Comparison of ENCODE assay signal across 1 cellular context in genomic region chr1:235093685-235094592, GRCh38.
TF ChIP-seq lines count a peak whose summit lies in the region.

No MANE protein-coding gene starts in this region.

TF ChIP-seq in HepG2, 621 proteins besides CTCF, POLR2A, EP300 and RAD21 (continued from another document and continues in another):
- TF ChIP-seq, protein P1, sequence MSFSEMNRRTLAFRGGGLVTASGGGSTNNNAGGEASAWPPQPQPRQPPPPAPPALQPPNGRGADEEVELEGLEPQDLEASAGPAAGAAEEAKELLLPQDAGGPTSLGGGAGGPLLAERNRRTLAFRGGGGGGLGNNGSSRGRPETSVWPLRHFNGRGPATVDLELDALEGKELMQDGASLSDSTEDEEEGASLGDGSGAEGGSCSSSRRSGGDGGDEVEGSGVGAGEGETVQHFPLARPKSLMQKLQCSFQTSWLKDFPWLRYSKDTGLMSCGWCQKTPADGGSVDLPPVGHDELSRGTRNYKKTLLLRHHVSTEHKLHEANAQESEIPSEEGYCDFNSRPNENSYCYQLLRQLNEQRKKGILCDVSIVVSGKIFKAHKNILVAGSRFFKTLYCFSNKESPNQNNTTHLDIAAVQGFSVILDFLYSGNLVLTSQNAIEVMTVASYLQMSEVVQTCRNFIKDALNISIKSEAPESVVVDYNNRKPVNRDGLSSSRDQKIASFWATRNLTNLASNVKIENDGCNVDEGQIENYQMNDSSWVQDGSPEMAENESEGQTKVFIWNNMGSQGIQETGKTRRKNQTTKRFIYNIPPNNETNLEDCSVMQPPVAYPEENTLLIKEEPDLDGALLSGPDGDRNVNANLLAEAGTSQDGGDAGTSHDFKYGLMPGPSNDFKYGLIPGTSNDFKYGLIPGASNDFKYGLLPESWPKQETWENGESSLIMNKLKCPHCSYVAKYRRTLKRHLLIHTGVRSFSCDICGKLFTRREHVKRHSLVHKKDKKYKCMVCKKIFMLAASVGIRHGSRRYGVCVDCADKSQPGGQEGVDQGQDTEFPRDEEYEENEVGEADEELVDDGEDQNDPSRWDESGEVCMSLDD (CRISPR knock-in tag; IDR thresholded peaks at IDR 0.05; ENCODE audit: borderline replicate concordance) = no peak
- TF ChIP-seq REST (IDR thresholded peaks at IDR 0.05; ENCODE audit: borderline replicate concordance in 1 of 2, low read depth in 1 of 2, low read length in 2 of 2) (no peak), BRD4 (CRISPR knock-in tag; IDR thresholded peaks at IDR 0.05) (no peak), ZNF784 (CRISPR knock-in tag; IDR thresholded peaks at IDR 0.05; ENCODE audit: borderline replicate concordance) (no peak), CC2D1A (CRISPR knock-in tag; IDR thresholded peaks at IDR 0.05) (no peak), PPARG (CRISPR knock-in tag; conservative IDR thresholded peaks at IDR 0.05) (no peak), ZNF234 (CRISPR knock-in tag; conservative IDR thresholded peaks at IDR 0.05) (no peak), ZNF460 (CRISPR knock-in tag; IDR thresholded peaks at IDR 0.05; ENCODE audit: borderline replicate concordance) (no peak), NONO (IDR thresholded peaks at IDR 0.05) (no peak), NONO (CRISPR knock-in tag; conservative IDR thresholded peaks at IDR 0.05) (0 out of 2 replicates have a peak, but pooled peaks have one; percentile 26), IRF1 (CRISPR knock-in tag; IDR thresholded peaks at IDR 0.05; ENCODE audit: low read depth) (no peak), KIAA2018 (CRISPR knock-in tag; IDR thresholded peaks at IDR 0.05; ENCODE audit: borderline replicate concordance) (no peak), PHF5A (CRISPR knock-in tag; IDR thresholded peaks at IDR 0.05; ENCODE audit: low read depth, unreplicated experiment) (no peak), PHF20 (CRISPR knock-in tag; IDR thresholded peaks at IDR 0.05) (no peak), ZNF775 (CRISPR knock-in tag; IDR thresholded peaks at IDR 0.05; ENCODE audit: borderline replicate concordance) (no peak), AHR (CRISPR knock-in tag; IDR thresholded peaks at IDR 0.05) (no peak), ZNF24 (IDR thresholded peaks at IDR 0.05) (no peak), DMAP1 (CRISPR knock-in tag; IDR thresholded peaks at IDR 0.05) (no peak), RFXAP (CRISPR knock-in tag; IDR thresholded peaks at IDR 0.05; ENCODE audit: borderline replicate concordance) (no peak), SP4 (CRISPR knock-in tag; IDR thresholded peaks at IDR 0.05) (peak; percentile 57; the same call in 1 of the 2 replicates), RFXANK (CRISPR knock-in tag; IDR thresholded peaks at IDR 0.05) (no peak), DR1 (CRISPR knock-in tag; IDR thresholded peaks at IDR 0.05) (0 out of 2 replicates have a peak, but pooled peaks have one; percentile 52), MYNN (CRISPR knock-in tag; IDR thresholded peaks at IDR 0.05; ENCODE audit: low read depth) (no peak), KLF12 (CRISPR knock-in tag; IDR thresholded peaks at IDR 0.05; ENCODE audit: borderline replicate concordance) (no peak), PCBP2 (optimal IDR thresholded peaks at IDR 0.05; ENCODE audit: low read depth, low read length, poor library complexity, severe bottlenecking) (no peak), FOXK2 (IDR thresholded peaks at IDR 0.05) (no peak), ZNF18 (CRISPR knock-in tag; IDR thresholded peaks at IDR 0.05; ENCODE audit: insufficient replicate concordance) (no peak), MEF2D (CRISPR knock-in tag; IDR thresholded peaks at IDR 0.05) (peak; percentile 9; the same call in 1 of the 2 replicates), RELA (CRISPR knock-in tag; IDR thresholded peaks at IDR 0.05) (no peak), ZSCAN25 (CRISPR knock-in tag; IDR thresholded peaks at IDR 0.05) (no peak), MED1 (CRISPR knock-in tag; IDR thresholded peaks at IDR 0.05) (0 out of 2 replicates have a peak, but pooled peaks have one; percentile 14), ZNF256 (CRISPR knock-in tag; conservative IDR thresholded peaks at IDR 0.05) (no peak), ZNF652 (CRISPR knock-in tag; IDR thresholded peaks at IDR 0.05; ENCODE audit: borderline replicate concordance, low read depth) (no peak), ZNF431 (CRISPR knock-in tag; IDR thresholded peaks at IDR 0.05; ENCODE audit: borderline replicate concordance, low read depth) (no peak), ATF7-NPFF (CRISPR knock-in tag; IDR thresholded peaks at IDR 0.05; ENCODE audit: low read depth) (0 out of 2 replicates have a peak, but pooled peaks have one; percentile 6), ZNF143 (CRISPR knock-in tag; IDR thresholded peaks at IDR 0.05) (no peak), ATF7 (IDR thresholded peaks at IDR 0.05) (no peak), ATF7 (CRISPR knock-in tag; IDR thresholded peaks at IDR 0.05) (no peak; the same call in 1 of the 2 replicates), TAF15 (IDR thresholded peaks at IDR 0.05; ENCODE audit: low read depth, low read length, poor library complexity, severe bottlenecking) (no peak), PAF1 (CRISPR knock-in tag; IDR thresholded peaks at IDR 0.05) (no peak)
- TF ChIP-seq, protein P2, sequence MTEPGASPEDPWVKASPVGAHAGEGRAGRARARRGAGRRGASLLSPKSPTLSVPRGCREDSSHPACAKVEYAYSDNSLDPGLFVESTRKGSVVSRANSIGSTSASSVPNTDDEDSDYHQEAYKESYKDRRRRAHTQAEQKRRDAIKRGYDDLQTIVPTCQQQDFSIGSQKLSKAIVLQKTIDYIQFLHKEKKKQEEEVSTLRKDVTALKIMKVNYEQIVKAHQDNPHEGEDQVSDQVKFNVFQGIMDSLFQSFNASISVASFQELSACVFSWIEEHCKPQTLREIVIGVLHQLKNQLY (CRISPR knock-in tag; IDR thresholded peaks at IDR 0.05) = no peak
- TF ChIP-seq, protein P3, sequence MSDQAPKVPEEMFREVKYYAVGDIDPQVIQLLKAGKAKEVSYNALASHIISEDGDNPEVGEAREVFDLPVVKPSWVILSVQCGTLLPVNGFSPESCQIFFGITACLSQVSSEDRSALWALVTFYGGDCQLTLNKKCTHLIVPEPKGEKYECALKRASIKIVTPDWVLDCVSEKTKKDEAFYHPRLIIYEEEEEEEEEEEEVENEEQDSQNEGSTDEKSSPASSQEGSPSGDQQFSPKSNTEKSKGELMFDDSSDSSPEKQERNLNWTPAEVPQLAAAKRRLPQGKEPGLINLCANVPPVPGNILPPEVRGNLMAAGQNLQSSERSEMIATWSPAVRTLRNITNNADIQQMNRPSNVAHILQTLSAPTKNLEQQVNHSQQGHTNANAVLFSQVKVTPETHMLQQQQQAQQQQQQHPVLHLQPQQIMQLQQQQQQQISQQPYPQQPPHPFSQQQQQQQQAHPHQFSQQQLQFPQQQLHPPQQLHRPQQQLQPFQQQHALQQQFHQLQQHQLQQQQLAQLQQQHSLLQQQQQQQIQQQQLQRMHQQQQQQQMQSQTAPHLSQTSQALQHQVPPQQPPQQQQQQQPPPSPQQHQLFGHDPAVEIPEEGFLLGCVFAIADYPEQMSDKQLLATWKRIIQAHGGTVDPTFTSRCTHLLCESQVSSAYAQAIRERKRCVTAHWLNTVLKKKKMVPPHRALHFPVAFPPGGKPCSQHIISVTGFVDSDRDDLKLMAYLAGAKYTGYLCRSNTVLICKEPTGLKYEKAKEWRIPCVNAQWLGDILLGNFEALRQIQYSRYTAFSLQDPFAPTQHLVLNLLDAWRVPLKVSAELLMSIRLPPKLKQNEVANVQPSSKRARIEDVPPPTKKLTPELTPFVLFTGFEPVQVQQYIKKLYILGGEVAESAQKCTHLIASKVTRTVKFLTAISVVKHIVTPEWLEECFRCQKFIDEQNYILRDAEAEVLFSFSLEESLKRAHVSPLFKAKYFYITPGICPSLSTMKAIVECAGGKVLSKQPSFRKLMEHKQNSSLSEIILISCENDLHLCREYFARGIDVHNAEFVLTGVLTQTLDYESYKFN (CRISPR knock-in tag; conservative IDR thresholded peaks at IDR 0.05) = no peak
